Comparison of ENCODE assay signal across 23 cellular contexts in genomic region chr2:175889557-175890355, GRCh38.
DNase-seq lines count a peak whose midpoint lies in the region; ATAC-seq and TF ChIP-seq lines count a peak whose summit lies in the region.
"Had no signal": no experiment of that assay in that cellular context is flagged by ENCODE, and none has a peak within 500 bp of the region (broad histone marks: within the 10 kb centered on the region; RNA-seq: fewer than 3 reads in every experiment).

No MANE protein-coding gene starts in this region.

- POLR2A ChIA-PET in GM10248 (lab: Yijun Ruan, JAX), result no interaction called here

- peak; percentile 42 for DNase-seq in DMS153 treated with DMSO at 0.1 percent for 48 hours (lab: John Stamatoyannopoulos, UW; ENCODE audit: unreplicated experiment)
- DNase-seq in NCI-H1417 (lab: John Stamatoyannopoulos, UW), result peak; percentile 49 to 87 (median 57)
- peak; percentile 16 for DNase-seq in NCI-H2196 treated with DMSO at 0.1 percent for 48 hours (lab: John Stamatoyannopoulos, UW; ENCODE audit: unreplicated experiment)
- DNase-seq in adipocyte (ENCODE audit: low read depth), result peak; percentile 2
- no peak for DNase-seq in GM10248 (ENCODE audit: extremely low spot score)
- no peak for DNase-seq in testis
- no peak for DNase-seq in left cardiac atrium
- DNase-seq: activated B cell treated with CpG ODN at 0.5 μM for 24 hours; activated CD4-positive, alpha-beta memory T cell treated with anti-CD3 and anti-CD28 coated beads for 36 hours; activated effector memory CD4-positive, alpha-beta T cell treated with anti-CD3 and anti-CD28 coated beads, Interleukin-2, amount 50 U/mL, for 16 hours; CD4-positive, CD25-positive, alpha-beta regulatory T cell; GDM1; HCEC 1CT; MM.1S; NCI-H345; psoas muscle; stimulated activated CD4-positive, alpha-beta T cell treated with anti-CD3 and anti-CD28 coated beads, Interleukin-1b, Interleukin-23, amount 100 ng/mL, for 48 hours; substantia nigra; T-helper 9 cell had no signal

- H3K4me3 ChIP-seq in adipocyte (ENCODE audit: low read length) (no peak overlapping the region), testis (no peak overlapping the region)
- H3K4me3 ChIP-seq: hepatocyte, lung, skin epidermis had no signal

- H3K9ac ChIP-seq in adipocyte (ENCODE audit: low read length), result no peak overlapping the region

- no peak for ATAC-seq in left cardiac atrium

- H3K27ac ChIP-seq in testis, result no peak overlapping the region
- H3K27ac ChIP-seq: epithelial cell of prostate, hepatocyte, skin epidermis had no signal

- H3K4me1 ChIP-seq in adipocyte (ENCODE audit: control insufficient read depth, insufficient read depth, low read length) (no peaks in the 10 kb centered on the region), testis (no peaks in the 10 kb centered on the region)

- 87% methylated on average over 3 of the region's 3 CpGs for WGBS in testis, 2 donors

- TF ChIP-seq CTCF in GM10248 (IDR thresholded peaks at IDR 0.05; ENCODE audit: control extremely low read depth, extremely low read depth, low read depth, missing control alignments) (no peak), testis (IDR thresholded peaks at IDR 0.05) (no peak)

- TF ChIP-seq POLR2A in testis (IDR thresholded peaks at IDR 0.05), result no peak

- intact Hi-C loops in testis (cut with DNase I; ENCODE audit: low total_unique reads) (no loop called here), left cardiac atrium (cut with DNase I) (no loop called here)

- H3K36me3 ChIP-seq in adipocyte (ENCODE audit: control insufficient read depth, insufficient read depth, low read length, severe bottlenecking) (no peaks in the 10 kb centered on the region), testis (ENCODE audit: low read depth, missing control alignments) (no peaks in the 10 kb centered on the region)

- H3K27me3 ChIP-seq in adipocyte (replicated peaks; ENCODE audit: control insufficient read depth, insufficient read depth, low read length), result no peaks in the 10 kb centered on the region
- no peaks in the 10 kb centered on the region for H3K27me3 ChIP-seq in testis
- H3K27me3 ChIP-seq: hepatocyte had no signal

- H3K9me3 ChIP-seq in adipocyte (ENCODE audit: control insufficient read depth, low read length) (no peaks in the 10 kb centered on the region), testis (no peaks in the 10 kb centered on the region)
- H3K9me3 ChIP-seq: psoas muscle had no signal

- CTCF ChIA-PET in GM10248 (lab: Yijun Ruan, JAX), result no interaction called here

Comparison
In these comparisons a context has a peak if more than half of its experiments do, and no peak if none do; other contexts are left out.
1. DNase-seq: peak in DMS153 treated with DMSO at 0.1 percent for 48 hours (single experiment), NCI-H1417 (3 of 3), NCI-H2196 treated with DMSO at 0.1 percent for 48 hours (single experiment) and adipocyte (single experiment); none in GM10248 (single experiment), testis (single experiment) and left cardiac atrium (single experiment).